In genomic region chr5:44952376-44952775, GRCh38 we compare ENCODE assay signal across 1 cellular context.
TF ChIP-seq lines count a peak whose summit lies in the region.

No MANE protein-coding gene starts in this region.

TF ChIP-seq in GM23338, 12 proteins besides CTCF, POLR2A, EP300 and RAD21 (continued from another document):
- TF ChIP-seq ZNF462 (CRISPR knock-in tag; IDR thresholded peaks at IDR 0.05) = no peak
- TF ChIP-seq STAT1 (IDR thresholded peaks at IDR 0.05; ENCODE audit: unreplicated experiment) = no peak
